ENCODE assay signal across 8 cellular contexts in the genomic region with DNA sequence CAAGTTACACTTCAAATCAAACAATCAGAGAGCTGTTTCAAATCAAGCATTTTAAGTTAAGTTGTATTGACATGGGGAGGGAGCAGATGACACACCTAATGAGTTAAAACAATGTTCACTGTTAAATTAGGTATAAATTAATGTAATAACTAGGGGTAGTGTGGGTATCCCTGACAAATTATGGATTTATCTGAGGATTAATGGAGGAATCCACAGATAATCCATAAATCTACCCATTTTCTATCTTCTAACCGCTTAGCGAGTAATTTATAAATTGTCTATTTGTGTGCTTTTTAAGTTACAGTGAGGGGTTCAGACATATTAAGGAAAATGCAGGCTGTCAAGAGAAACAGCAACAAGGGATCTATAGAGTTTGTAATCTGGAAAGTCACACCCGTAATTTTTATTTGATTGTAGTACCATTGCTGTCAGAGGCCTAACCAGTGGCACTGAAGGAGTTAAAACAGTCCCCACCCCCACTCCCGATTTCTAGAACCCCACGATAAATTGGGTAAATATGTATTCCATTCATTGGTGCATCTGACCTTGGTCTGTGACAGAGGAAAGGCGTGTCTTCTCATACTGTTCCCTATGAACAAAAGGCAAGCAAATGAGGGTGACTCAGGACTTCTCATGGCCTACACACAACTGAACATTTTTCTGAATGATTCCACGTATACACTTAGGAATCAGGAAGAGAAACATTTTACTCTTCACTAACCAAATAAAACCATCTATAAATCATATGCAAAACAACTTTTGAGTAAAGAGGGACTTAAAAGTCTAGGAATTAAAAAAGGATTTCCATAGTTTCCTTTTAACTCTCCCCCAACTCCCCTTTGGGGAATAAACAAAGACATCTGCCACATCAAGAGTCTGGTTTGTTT. TPM values are rescaled to one million over a fixed set of nuclear protein-coding genes. Genes with fewer than 3 reads are reported as not detected.
DNase-seq lines count a peak whose midpoint lies in the region; ATAC-seq and TF ChIP-seq lines count a peak whose summit lies in the region.

No MANE protein-coding gene starts in this region.

- no peak for TF ChIP-seq CTCF in choroid plexus epithelial cell (conservative IDR thresholded peaks at IDR 0.05; ENCODE audit: low read depth, low read length)
- TF ChIP-seq CTCF in thoracic aorta (IDR thresholded peaks at IDR 0.05), result no peak

- H3K36me3 ChIP-seq in MG63 (peaks cover 59% of the 10 kb centered on the region), thoracic aorta (peaks cover 12% of the 10 kb centered on the region)

- H3K4me1 ChIP-seq in thoracic aorta (ENCODE audit: control insufficient read depth in 1 of 2, low read depth in 2 of 2), result peaks cover 41 to 58% of the 10 kb centered on the region in 2 donors

- peak overlapping the region; percentile 56 to 98 for H3K27ac ChIP-seq in thoracic aorta

- peak overlapping the region; percentile 74 for H3K4me3 ChIP-seq in MG63
- H3K4me3 ChIP-seq in choroid plexus epithelial cell (ENCODE audit: low read depth, low read length), result peak overlapping the region; percentile 91
- H3K4me3 ChIP-seq in thoracic aorta, result peak overlapping the region; percentile 87

- H3K9me3 ChIP-seq in MG63 (peaks cover 1% of the 10 kb centered on the region; the same call in 1 of the 2 replicates), thoracic aorta (no peaks in the 10 kb centered on the region)

- no peaks in the 10 kb centered on the region for H3K27me3 ChIP-seq in MG63
- no peaks in the 10 kb centered on the region for H3K27me3 ChIP-seq in thoracic aorta (replicated peaks; ENCODE audit: insufficient read depth)

- DNase-seq in G401 (ENCODE audit: low spot score), result peak; percentile 70
- DNase-seq in MG63, result peak; percentile 71
- peak; percentile 97 for DNase-seq in SIG-M5 (lab: John Stamatoyannopoulos, UW)
- DNase-seq in choroid plexus epithelial cell (ENCODE audit: low read depth), result peak; percentile 94
- DNase-seq in medulla oblongata (ENCODE audit: extremely low spot score), result peak; percentile 89
- no peak for DNase-seq in thoracic aorta (ENCODE audit: low spot score)
- DNase-seq in activated effector memory CD4-positive, alpha-beta T cell treated with Interleukin-2 at 50 U/mL for 16 hours, result no peak

- in situ Hi-C loops in G401 (cut with HindIII; ENCODE audit: low sequenced_read_pairs), result loop anchor here (25.0 kb wide), 1 partner anchor 485 kb away; no protein-coding TSS in a partner anchor

- ATAC-seq in thoracic aorta (ENCODE audit: insufficient number of reproducible peaks, low FRiP score, low read depth), result peak; percentile 32
- no peak for ATAC-seq in GM21360 (IDR thresholded peaks at IDR 0.05; ENCODE audit: unreplicated experiment)

RNA-seq across cellular contexts. Expression of gene IRF2BP2, which starts 7.4 kb away (rescaled TPM):
- 41.1 and 44.7 TPM in 2 replicates for total RNA-seq in G401 (2014; rRNA removed; shearing (Covaris generic))
- 52.8 and 67.4 TPM in 2 replicates for total RNA-seq in MG63 (2014; rRNA removed; shearing (Covaris generic); ENCODE audit: low replicate concordance)
- 100 to 1,000 TPM; 114 to 175 TPM for total RNA-seq in thoracic aorta

Comparison
In these comparisons a context has a peak if more than half of its experiments do, and no peak if none do; other contexts are left out.
1. DNase-seq: peak in G401 (single experiment), MG63 (single experiment), SIG-M5 (single experiment), choroid plexus epithelial cell (single experiment) and medulla oblongata (single experiment); none in thoracic aorta (single experiment) and activated effector memory CD4-positive, alpha-beta T cell treated with Interleukin-2 at 50 U/mL for 16 hours (single experiment).
2. Peak in every context shown above with its lines, with median percentiles within 50 percentile points of each other: H3K4me3 ChIP-seq.